In genomic region chr2:203544402-203544801, GRCh38 we compare ENCODE assay signal across 19 cellular contexts.
"Had no signal": no experiment of that assay in that cellular context is flagged by ENCODE, and none has a peak within 500 bp of the region (broad histone marks: within the 10 kb centered on the region; RNA-seq: fewer than 3 reads in every experiment).

No MANE protein-coding gene starts in this region.

- H3K36me3 ChIP-seq: MG63 had no signal

- H3K4me2 ChIP-seq: SK-N-SH had no signal

- H3K9me3 ChIP-seq: MG63, SK-N-SH had no signal

- ATAC-seq: Panc1 had no signal

- H3K27ac ChIP-seq: HL-60, RWPE1 had no signal

- DNase-seq: KBM-7, MG63, NCI-H1092, NCI-H1436, NCI-H187, NCI-H2029, NCI-H2081 treated with DMSO at 0.1 percent for 48 hours, NCI-H2171, NCI-H226, NCI-H446, NCI-H510A, NCI-H524 treated with DMSO at 0.1 percent for 48 hours, SHP77, SK-N-SH, SW 1271 had no signal

- FAIRE-seq: HTR-8/SVneo had no signal

- H3K27me3 ChIP-seq: MG63 had no signal

- H3K4me3 ChIP-seq: MG63 had no signal

- H3K9me2 ChIP-seq: SK-N-SH had no signal
